12 cellular contexts compared by ENCODE assay signal in genomic region chr4:52822583-52823477, GRCh38. TPM values are rescaled to one million over a fixed set of nuclear protein-coding genes. Genes with fewer than 3 reads are reported as not detected.
A peak's percentile ranks its signal among the peaks of the same experiment; 100 is the strongest.
DNase-seq lines count a peak whose midpoint lies in the region; ATAC-seq and TF ChIP-seq lines count a peak whose summit lies in the region.
"Had no signal": no experiment of that assay in that cellular context is flagged by ENCODE, and none has a peak within 500 bp of the region (broad histone marks: within the 10 kb centered on the region; RNA-seq: fewer than 3 reads in every experiment).

No MANE protein-coding gene starts in this region.

- H3K27ac Mint-ChIP-seq in activated naive CD8-positive, alpha-beta T cell treated with anti-CD3 and anti-CD28 coated beads, Interleukin-2, amount 10 ng/mL, durations not matched to agents 7 days and 5 days, result no peak overlapping the region
- H3K27ac Mint-ChIP-seq: dendritic cell treated with granulocyte-macrophage colony-stimulating factor and Interleukin-4, amounts not matched to agents 40 ng/mL and 50 ng/mL, for 4 days; progenitor cell of endocrine pancreas had no signal

- intact Hi-C loops in HCT116 (cut with micrococcal nuclease), result no loop called here

- no peak overlapping the region for H2AFZ ChIP-seq in HCT116 (ENCODE audit: low read depth, low read length, poor library complexity, severe bottlenecking)

- H3K9me3 Mint-ChIP-seq in activated naive CD8-positive, alpha-beta T cell treated with anti-CD3 and anti-CD28 coated beads, Interleukin-2, amount 10 ng/mL, durations not matched to agents 7 days and 5 days, result peaks cover 7% of the 10 kb centered on the region
- H3K9me3 Mint-ChIP-seq: dendritic cell treated with granulocyte-macrophage colony-stimulating factor and Interleukin-4, amounts not matched to agents 40 ng/mL and 50 ng/mL, for 4 days had no signal

- H3K27me3 ChIP-seq in HCT116 (ENCODE audit: insufficient read depth, low read length) (no peaks in the 10 kb centered on the region), brain microvascular endothelial cell (replicated peaks) (no peaks in the 10 kb centered on the region)

- CTCF ChIA-PET in HCT116 (lab: Charles Lee), result no interaction called here

- no peaks in the 10 kb centered on the region for H3K36me3 ChIP-seq in HCT116 (ENCODE audit: control insufficient read depth in 1 of 2, insufficient read depth in 2 of 2, low read length in 2 of 2)
- H3K36me3 ChIP-seq in brain microvascular endothelial cell (replicated peaks), result no peaks in the 10 kb centered on the region

- no peak overlapping the region for H3K9ac ChIP-seq in HCT116 (ENCODE audit: low read length)

- TF ChIP-seq RAD21 in HCT116 (IDR thresholded peaks at IDR 0.05; ENCODE audit: low read depth), result no peak

- H3K4me3 ChIP-seq in HCT116 (replicated peaks in 1 of 2; ENCODE audit: low read depth in 1 of 2, low read length in 2 of 2) (0 out of 4 replicates have a peak overlapping the region, but pooled peaks of 1 of the 2 experiments have one; percentile 2), brain microvascular endothelial cell (ENCODE audit: low read depth, low read length) (no peak overlapping the region)

- no peaks in the 10 kb centered on the region for H3K79me2 ChIP-seq in HCT116 (ENCODE audit: insufficient read depth, low read length)

- H3K36me3 Mint-ChIP-seq in activated naive CD8-positive, alpha-beta T cell treated with anti-CD3 and anti-CD28 coated beads, Interleukin-2, amount 10 ng/mL, durations not matched to agents 7 days and 5 days, result peaks cover 2% of the 10 kb centered on the region

- TF ChIP-seq POLR2A in HCT116 (IDR thresholded peaks at IDR 0.05; ENCODE audit: borderline replicate concordance, extremely low read depth, insufficient read depth, insufficient read length), result no peak

- no TSS peak for BruUV-seq in HCT116 (replicated peaks; lab: Mats Ljungman, UMichigan)

- POLR2A ChIA-PET in HCT116 (lab: Charles Lee), result no interaction called here
- POLR2A ChIA-PET in activated naive CD8-positive, alpha-beta T cell treated with anti-CD3 and anti-CD28 coated beads, Interleukin-2, amount 10 ng/mL, durations not matched to agents 7 days and 5 days (lab: Charles Lee), result interaction anchor here (0.7 to 0.8 kb wide), 2 partner anchors 101 to 111 kb away, joined by 3 read pairs; no protein-coding TSS in a partner anchor

- H3K9me3 ChIP-seq in HCT116 (ENCODE audit: control insufficient read depth in 1 of 2, insufficient read depth in 1 of 2, low read depth in 1 of 2, low read length in 2 of 2), result no peaks in the 10 kb centered on the region

- H4K20me1 ChIP-seq in HCT116 (ENCODE audit: insufficient read depth), result no peaks in the 10 kb centered on the region

- RAD21 ChIA-PET in HCT116 (lab: Charles Lee; ENCODE audit: low non-redundant PET in 1 of 2, low total read pairs in 2 of 2, uncharacterized antibody in 2 of 2, unreplicated experiment in 2 of 2), result no interaction called here

- no peak for TF ChIP-seq CTCF in HCT116 (IDR thresholded peaks at IDR 0.05 in 2 of 3, conservative IDR thresholded peaks at IDR 0.05 in 1 of 3; ENCODE audit: borderline replicate concordance in 1 of 3, insufficient read depth in 1 of 3, low read depth in 2 of 3, low read length in 2 of 3)
- TF ChIP-seq CTCF in brain microvascular endothelial cell (IDR thresholded peaks at IDR 0.05; ENCODE audit: low read depth, low read length, missing control alignments), result no peak

- in situ Hi-C loops in brain microvascular endothelial cell (cut with HindIII; ENCODE audit: low pct_ligation_motif_present, low sequenced_read_pairs), result no loop called here

- peak overlapping the region; percentile 2 for H3K4me3 Mint-ChIP-seq in activated naive CD8-positive, alpha-beta T cell treated with anti-CD3 and anti-CD28 coated beads, Interleukin-2, amount 10 ng/mL, durations not matched to agents 7 days and 5 days
- H3K4me3 Mint-ChIP-seq: dendritic cell treated with granulocyte-macrophage colony-stimulating factor and Interleukin-4, amounts not matched to agents 40 ng/mL and 50 ng/mL, for 4 days had no signal

- H3K27ac ChIP-seq in HCT116 (ENCODE audit: low read depth, low read length), result peak overlapping the region; percentile 67
- H3K27ac ChIP-seq in brain microvascular endothelial cell, result no peak overlapping the region

- H3K4me1 ChIP-seq in HCT116 (ENCODE audit: control insufficient read depth in 1 of 2, insufficient read depth in 2 of 2, low read length in 2 of 2), result peaks cover 18 to 38% of the 10 kb centered on the region in 2 experiments

- no peaks in the 10 kb centered on the region for H3K27me3 Mint-ChIP-seq in activated naive CD8-positive, alpha-beta T cell treated with anti-CD3 and anti-CD28 coated beads, Interleukin-2, amount 10 ng/mL, durations not matched to agents 7 days and 5 days
- H3K27me3 Mint-ChIP-seq: dendritic cell treated with granulocyte-macrophage colony-stimulating factor and Interleukin-4, amounts not matched to agents 40 ng/mL and 50 ng/mL, for 4 days; progenitor cell of endocrine pancreas had no signal

- H3K9me2 ChIP-seq in HCT116 (ENCODE audit: insufficient read depth), result no peaks in the 10 kb centered on the region

- H3K4me1 Mint-ChIP-seq in activated naive CD8-positive, alpha-beta T cell treated with anti-CD3 and anti-CD28 coated beads, Interleukin-2, amount 10 ng/mL, durations not matched to agents 7 days and 5 days, result peaks cover 23% of the 10 kb centered on the region

- H3K4me2 ChIP-seq in HCT116 (ENCODE audit: low read length), result peak overlapping the region; percentile 54

- peak; percentile 69 for ATAC-seq in HCT116
- no peak for ATAC-seq in activated naive CD8-positive, alpha-beta T cell treated with anti-CD3 and anti-CD28 coated beads, Interleukin-2, amount 10 ng/mL, durations not matched to agents 7 days and 5 days (ENCODE audit: low read depth)
- no peak for ATAC-seq in HG03342 (IDR thresholded peaks at IDR 0.05; ENCODE audit: unreplicated experiment)

- DNase-seq in A172 (ENCODE audit: low spot score) (peak; percentile 31), HCT116 (ENCODE audit: low read depth, low spot score) (peak; percentile 41), hepatic stellate cell (ENCODE audit: low spot score) (peak; percentile 21), brain microvascular endothelial cell (no peak), NCI-H2029 (lab: John Stamatoyannopoulos, UW) (no peak), C1 segment of cervical spinal cord (lab: John Stamatoyannopoulos, UW) (no peak)
- no peak for DNase-seq in activated naive CD8-positive, alpha-beta T cell treated with anti-CD3 and anti-CD28 coated beads, Interleukin-2, amount 10 ng/mL, durations not matched to agents 7 days and 5 days
- DNase-seq: NCI-H187 treated with DMSO at 0.1 percent for 48 hours, Right ventricle myocardium superior had no signal

TF ChIP-seq in HCT116, 20 proteins besides CTCF, POLR2A, EP300 and RAD21:
- no peak for TF ChIP-seq EZH2phosphoT487 (IDR thresholded peaks at IDR 0.05; ENCODE audit: borderline replicate concordance)
- no peak for TF ChIP-seq JUND (IDR thresholded peaks at IDR 0.05)
- TF ChIP-seq ELF1 (IDR thresholded peaks at IDR 0.05; ENCODE audit: borderline replicate concordance, low read depth), result no peak
- TF ChIP-seq TCF7L2 (IDR thresholded peaks at IDR 0.05; ENCODE audit: borderline replicate concordance, extremely low read depth, insufficient read depth, insufficient read length), result no peak
- TF ChIP-seq FOSL1 (IDR thresholded peaks at IDR 0.05; ENCODE audit: low read depth), result no peak
- TF ChIP-seq REST (IDR thresholded peaks at IDR 0.05; ENCODE audit: low read depth), result no peak
- no peak for TF ChIP-seq ATF3 (IDR thresholded peaks at IDR 0.05)

RNA-seq across cellular contexts. Expression of gene RASL11B, which starts 39.3 kb away (rescaled TPM):
- total RNA-seq in A172 (2014; rRNA removed; shearing (Covaris generic)), result not detected in 2 replicates
- total RNA-seq in HCT116 (2021; ENCODE audit: unreplicated experiment), result 0.34 TPM
- polyA plus RNA-seq in HCT116 (2012), result 0.18 TPM in 1 of 2 replicates, not detected in the other
- under 1 TPM; 0.17 to 0.22 TPM for total RNA-seq in activated naive CD8-positive, alpha-beta T cell treated with anti-CD3 and anti-CD28 coated beads, Interleukin-2, amount 10 ng/mL, durations not matched to agents 7 days and 5 days

Comparison
In these comparisons a context has a peak if more than half of its experiments do, and no peak if none do; other contexts are left out.
1. DNase-seq: peak in A172 (single experiment), HCT116 (single experiment) and hepatic stellate cell (single experiment); none in activated naive CD8-positive, alpha-beta T cell treated with anti-CD3 and anti-CD28 coated beads, Interleukin-2, amount 10 ng/mL, durations not matched to agents 7 days and 5 days (single experiment), brain microvascular endothelial cell (single experiment), NCI-H2029 (single experiment) and C1 segment of cervical spinal cord (0 of 14).